ENCODE assay signal across 1 cellular context in the genomic region with DNA sequence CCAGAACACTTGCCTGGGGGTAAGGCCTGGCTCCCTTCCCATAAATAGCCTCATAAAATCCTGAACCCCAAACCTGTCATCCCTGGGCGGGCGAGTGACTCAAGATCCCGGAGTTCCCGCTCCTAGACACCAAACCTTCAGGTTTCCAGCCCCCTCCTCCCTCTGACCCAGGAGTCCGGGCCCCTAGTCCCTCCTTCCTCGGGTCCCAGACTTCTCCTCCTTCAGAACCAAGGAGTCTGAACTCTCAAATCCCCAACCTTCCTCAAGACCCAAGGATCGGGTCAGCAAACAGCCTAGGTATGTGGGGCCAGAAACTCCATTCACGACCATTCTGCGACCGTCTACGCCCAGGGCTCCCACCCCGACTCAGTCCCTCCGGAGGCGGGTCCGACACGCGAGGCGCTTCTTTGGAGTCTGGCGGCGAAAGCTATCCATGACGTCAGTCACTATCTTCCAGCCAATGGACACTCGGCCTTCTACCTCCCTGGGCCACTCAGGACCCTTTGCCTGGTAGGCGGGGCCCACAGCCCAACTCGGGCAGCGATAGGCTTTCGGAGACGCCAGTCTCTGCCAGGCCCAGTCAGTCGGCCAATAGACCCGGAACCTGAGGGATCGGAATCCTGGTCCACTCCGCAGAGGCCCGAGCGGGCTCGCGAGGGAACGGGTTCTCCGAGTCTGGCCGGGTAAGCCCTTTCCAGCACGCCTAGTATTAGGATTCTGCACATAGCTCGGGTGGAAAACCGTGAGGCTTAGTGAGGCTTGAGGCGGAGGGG.
TF ChIP-seq lines count a peak whose summit lies in the region.

No MANE protein-coding gene starts in this region.

TF ChIP-seq in IMR-90, 13 proteins besides CTCF, POLR2A, EP300 and RAD21 (continued from another document):
- TF ChIP-seq RFX5 (IDR thresholded peaks at IDR 0.05; ENCODE audit: low read depth, low read length): no peak; the same call in 1 of the 2 replicates
- TF ChIP-seq CEBPB (IDR thresholded peaks at IDR 0.05; ENCODE audit: low read depth, low read length): no peak
- TF ChIP-seq MAFK (IDR thresholded peaks at IDR 0.05; ENCODE audit: low read depth, low read length): no peak
- TF ChIP-seq, protein P1, sequence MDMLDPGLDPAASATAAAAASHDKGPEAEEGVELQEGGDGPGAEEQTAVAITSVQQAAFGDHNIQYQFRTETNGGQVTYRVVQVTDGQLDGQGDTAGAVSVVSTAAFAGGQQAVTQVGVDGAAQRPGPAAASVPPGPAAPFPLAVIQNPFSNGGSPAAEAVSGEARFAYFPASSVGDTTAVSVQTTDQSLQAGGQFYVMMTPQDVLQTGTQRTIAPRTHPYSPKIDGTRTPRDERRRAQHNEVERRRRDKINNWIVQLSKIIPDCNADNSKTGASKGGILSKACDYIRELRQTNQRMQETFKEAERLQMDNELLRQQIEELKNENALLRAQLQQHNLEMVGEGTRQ (IDR thresholded peaks at IDR 0.05; ENCODE audit: low read depth, low read length): no peak
